In the genomic region with DNA sequence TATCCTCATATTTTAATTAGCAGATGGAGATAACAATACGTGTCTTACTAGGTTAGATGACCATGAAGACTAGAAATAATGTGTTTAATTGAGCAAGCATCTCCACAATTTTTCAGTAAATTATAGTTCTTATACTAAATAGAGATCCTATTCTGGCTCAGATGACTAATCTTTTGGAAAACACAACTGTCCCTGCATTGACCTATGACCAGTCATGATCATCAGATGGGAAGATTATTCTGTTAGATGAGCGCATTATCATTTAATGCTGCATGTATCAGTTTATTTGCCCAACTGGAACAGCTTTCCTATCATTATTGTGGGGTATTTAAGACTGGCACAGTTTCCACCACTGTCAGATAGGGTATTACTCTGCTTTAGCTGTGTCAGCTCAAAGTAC, we compare ENCODE assay signal across 21 cellular contexts.
DNase-seq lines count a peak whose midpoint lies in the region; ATAC-seq and TF ChIP-seq lines count a peak whose summit lies in the region.
"Had no signal": no experiment of that assay in that cellular context is flagged by ENCODE, and none has a peak within 500 bp of the region (broad histone marks: within the 10 kb centered on the region; RNA-seq: fewer than 3 reads in every experiment).

No MANE protein-coding gene starts in this region.

- in situ Hi-C loops in gastrocnemius medialis (cut with MboI; ENCODE audit: low sequenced_read_pairs in 4 of 4): loop anchor here in 3 of 4 donors (5.0 to 25.0 kb wide), 4 partner anchors 291 to 529 kb away; no protein-coding TSS in a partner anchor

- H3K4me1 ChIP-seq in SK-N-SH (ENCODE audit: control insufficient read depth in 1 of 2, insufficient read depth in 2 of 2, low read depth in 1 of 2, low read length in 1 of 2): no peaks in the 10 kb centered on the region; a peak in 1 of 4 replicates
- peaks cover 8% of the 10 kb centered on the region for H3K4me1 ChIP-seq in osteoblast (ENCODE audit: insufficient read depth, low read length)
- no peaks in the 10 kb centered on the region for H3K4me1 ChIP-seq in gastrocnemius medialis
- H3K4me1 ChIP-seq: A549 had no signal

- TF ChIP-seq EP300 in SK-N-SH (IDR thresholded peaks at IDR 0.05; ENCODE audit: borderline replicate concordance in 1 of 2, low read depth in 1 of 2, low read length in 1 of 2): peak in 1 of 2 experiments; percentile 12; a peak in 1 of 4 replicates

- no peaks in the 10 kb centered on the region for H3K9me2 ChIP-seq in SK-N-SH

- H4K20me1 ChIP-seq in SK-N-SH (ENCODE audit: insufficient read depth) (no peaks in the 10 kb centered on the region), osteoblast (ENCODE audit: insufficient read depth, low read length) (no peaks in the 10 kb centered on the region)

- H3K4me2 ChIP-seq in SK-N-SH: peak overlapping the region; percentile 45
- no peak overlapping the region for H3K4me2 ChIP-seq in osteoblast (ENCODE audit: insufficient read depth, low read length)
- H3K4me2 ChIP-seq: A549 had no signal

- H3K9me3 ChIP-seq in SK-N-SH (no peaks in the 10 kb centered on the region), osteoblast (ENCODE audit: low read depth, low read length) (no peaks in the 10 kb centered on the region), gastrocnemius medialis (no peaks in the 10 kb centered on the region)
- H3K9me3 ChIP-seq: A549 had no signal

- intact Hi-C loops in gastrocnemius medialis (cut with DNase I; ENCODE audit: low total_unique reads): no loop called here

- TF ChIP-seq CTCF in SK-N-SH (IDR thresholded peaks at IDR 0.05) (no peak), osteoblast (IDR thresholded peaks at IDR 0.05; ENCODE audit: extremely low read depth, low read depth, low read length) (no peak), gastrocnemius medialis (IDR thresholded peaks at IDR 0.05 in 4 of 5, conservative IDR thresholded peaks at IDR 0.05 in 1 of 5) (no peak)

- H3K27me3 ChIP-seq in SK-N-SH (ENCODE audit: insufficient read depth) (no peaks in the 10 kb centered on the region), osteoblast (ENCODE audit: insufficient read depth, low read length) (no peaks in the 10 kb centered on the region), gastrocnemius medialis (no peaks in the 10 kb centered on the region)

- H3F3A ChIP-seq in SK-N-SH (replicated peaks; ENCODE audit: insufficient read depth): peaks cover 21% of the 10 kb centered on the region

- H3K79me2 ChIP-seq in SK-N-SH (ENCODE audit: insufficient read depth) (no peaks in the 10 kb centered on the region), osteoblast (ENCODE audit: insufficient read depth, low read length) (no peaks in the 10 kb centered on the region)

- 44% methylated on average over 2 of the region's 2 CpGs for WGBS in SK-N-SH (ENCODE audit: low lambda C conversion rate)

- no peak overlapping the region for H2AFZ ChIP-seq in SK-N-SH (ENCODE audit: low read depth)
- H2AFZ ChIP-seq in osteoblast (ENCODE audit: low read length): no peak overlapping the region

- TF ChIP-seq POLR2A in gastrocnemius medialis (IDR thresholded peaks at IDR 0.05): no peak

- DNase-seq in SK-N-SH: no peak
- DNase-seq in M059J (ENCODE audit: low read depth): peak; percentile 40
- DNase-seq in osteoblast (ENCODE audit: insufficient read length, low spot score, missing footprints): peak; percentile 73
- no peak for DNase-seq in NCI-H1105 treated with DMSO at 0.1 percent for 48 hours (lab: John Stamatoyannopoulos, UW)
- no peak for DNase-seq in gastrocnemius medialis
- no peak for DNase-seq in NCI-H2171 (lab: John Stamatoyannopoulos, UW)
- DNase-seq: AML-193; CD4-positive, alpha-beta T cell; DMS153; DMS79 treated with DMSO at 0.1 percent for 48 hours; EL; GDM1; GOT3; H7; HFFc6; KG1 had no signal

- H3K36me3 ChIP-seq in SK-N-SH (replicated peaks in 1 of 2; ENCODE audit: control insufficient read depth in 1 of 2, insufficient read depth in 2 of 2, low read length in 1 of 2): no peaks in the 10 kb centered on the region
- H3K36me3 ChIP-seq in osteoblast (ENCODE audit: insufficient read depth, low read length): no peaks in the 10 kb centered on the region
- no peaks in the 10 kb centered on the region for H3K36me3 ChIP-seq in gastrocnemius medialis

- H3K4me3 ChIP-seq in SK-N-SH (ENCODE audit: low read depth in 2 of 2, low read length in 1 of 2): no peak overlapping the region
- H3K4me3 ChIP-seq in osteoblast (ENCODE audit: insufficient read depth, low read length): no peak overlapping the region
- no peak overlapping the region for H3K4me3 ChIP-seq in gastrocnemius medialis
- H3K4me3 ChIP-seq: A549 had no signal

- CTCF ChIA-PET in SK-N-SH (lab: Yijun Ruan, JAX): interaction anchor here (1.1 to 2.7 kb wide), 3 partner anchors 265 to 301 kb away, joined by 3 to 8 read pairs (median 4); no protein-coding TSS in a partner anchor

- POLR2A ChIA-PET in SK-N-SH (lab: Yijun Ruan, JAX): no interaction called here

- no peak for TF ChIP-seq RAD21 in SK-N-SH (IDR thresholded peaks at IDR 0.05; ENCODE audit: low read length)

- H3K9ac ChIP-seq in SK-N-SH: no peak overlapping the region

- ATAC-seq in SK-N-SH treated with all-trans-retinoic acid at 6 μM for 48 hours (no peak), gastrocnemius medialis (no peak)
- ATAC-seq: A549, HCT116 had no signal

- peak overlapping the region in 1 of 2 experiments; percentile 57; a peak in 1 of 4 replicates for H3K27ac ChIP-seq in SK-N-SH (ENCODE audit: low read depth in 2 of 2, low read length in 1 of 2)
- H3K27ac ChIP-seq in osteoblast (ENCODE audit: low read depth, low read length): no peak overlapping the region
- H3K27ac ChIP-seq in gastrocnemius medialis: no peak overlapping the region
- H3K27ac ChIP-seq: 22Rv1, A549, C4-2B had no signal

TF ChIP-seq in SK-N-SH, 30 proteins besides CTCF, POLR2A, EP300 and RAD21 (continues in another document):
- no peak for TF ChIP-seq GABPA (IDR thresholded peaks at IDR 0.05; ENCODE audit: low read depth)
- no peak for TF ChIP-seq FOXJ3 (CRISPR knock-in tag; IDR thresholded peaks at IDR 0.05)
- TF ChIP-seq, protein P1, sequence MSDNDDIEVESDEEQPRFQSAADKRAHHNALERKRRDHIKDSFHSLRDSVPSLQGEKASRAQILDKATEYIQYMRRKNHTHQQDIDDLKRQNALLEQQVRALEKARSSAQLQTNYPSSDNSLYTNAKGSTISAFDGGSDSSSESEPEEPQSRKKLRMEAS (IDR thresholded peaks at IDR 0.05; ENCODE audit: low read depth): no peak
- no peak for TF ChIP-seq YY1 (IDR thresholded peaks at IDR 0.05; ENCODE audit: low read depth)
- TF ChIP-seq, protein P2, sequence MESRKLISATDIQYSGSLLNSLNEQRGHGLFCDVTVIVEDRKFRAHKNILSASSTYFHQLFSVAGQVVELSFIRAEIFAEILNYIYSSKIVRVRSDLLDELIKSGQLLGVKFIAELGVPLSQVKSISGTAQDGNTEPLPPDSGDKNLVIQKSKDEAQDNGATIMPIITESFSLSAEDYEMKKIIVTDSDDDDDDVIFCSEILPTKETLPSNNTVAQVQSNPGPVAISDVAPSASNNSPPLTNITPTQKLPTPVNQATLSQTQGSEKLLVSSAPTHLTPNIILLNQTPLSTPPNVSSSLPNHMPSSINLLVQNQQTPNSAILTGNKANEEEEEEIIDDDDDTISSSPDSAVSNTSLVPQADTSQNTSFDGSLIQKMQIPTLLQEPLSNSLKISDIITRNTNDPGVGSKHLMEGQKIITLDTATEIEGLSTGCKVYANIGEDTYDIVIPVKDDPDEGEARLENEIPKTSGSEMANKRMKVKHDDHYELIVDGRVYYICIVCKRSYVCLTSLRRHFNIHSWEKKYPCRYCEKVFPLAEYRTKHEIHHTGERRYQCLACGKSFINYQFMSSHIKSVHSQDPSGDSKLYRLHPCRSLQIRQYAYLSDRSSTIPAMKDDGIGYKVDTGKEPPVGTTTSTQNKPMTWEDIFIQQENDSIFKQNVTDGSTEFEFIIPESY (IDR thresholded peaks at IDR 0.05; ENCODE audit: borderline replicate concordance, low read depth): no peak
- no peak for TF ChIP-seq NFIC (IDR thresholded peaks at IDR 0.05; ENCODE audit: borderline replicate concordance)

TF ChIP-seq in SK-N-SH treated with all-trans-retinoic acid at 6 μM for 48 hours, 23 proteins besides CTCF, POLR2A, EP300 and RAD21 (continues in another document):
- no peak for TF ChIP-seq RARB (CRISPR knock-in tag; IDR thresholded peaks at IDR 0.05)
- no peak for TF ChIP-seq ISL1 (CRISPR knock-in tag; IDR thresholded peaks at IDR 0.05)
- TF ChIP-seq ZNF70 (CRISPR knock-in tag; IDR thresholded peaks at IDR 0.05): no peak
- no peak for TF ChIP-seq ZFP3 (CRISPR knock-in tag; IDR thresholded peaks at IDR 0.05)
- no peak for TF ChIP-seq ZNF8 (CRISPR knock-in tag; IDR thresholded peaks at IDR 0.05)
- no peak for TF ChIP-seq PPARA (CRISPR knock-in tag; IDR thresholded peaks at IDR 0.05; ENCODE audit: borderline replicate concordance)
- TF ChIP-seq BACH2 (CRISPR knock-in tag; IDR thresholded peaks at IDR 0.05; ENCODE audit: borderline replicate concordance): no peak
- TF ChIP-seq SNAI2 (CRISPR knock-in tag; IDR thresholded peaks at IDR 0.05): no peak
- TF ChIP-seq TOX (CRISPR knock-in tag; IDR thresholded peaks at IDR 0.05; ENCODE audit: borderline replicate concordance): no peak
- TF ChIP-seq GLIS3 (CRISPR knock-in tag; IDR thresholded peaks at IDR 0.05): no peak
- no peak for TF ChIP-seq OSR1 (CRISPR knock-in tag; IDR thresholded peaks at IDR 0.05)
- TF ChIP-seq, protein P3, sequence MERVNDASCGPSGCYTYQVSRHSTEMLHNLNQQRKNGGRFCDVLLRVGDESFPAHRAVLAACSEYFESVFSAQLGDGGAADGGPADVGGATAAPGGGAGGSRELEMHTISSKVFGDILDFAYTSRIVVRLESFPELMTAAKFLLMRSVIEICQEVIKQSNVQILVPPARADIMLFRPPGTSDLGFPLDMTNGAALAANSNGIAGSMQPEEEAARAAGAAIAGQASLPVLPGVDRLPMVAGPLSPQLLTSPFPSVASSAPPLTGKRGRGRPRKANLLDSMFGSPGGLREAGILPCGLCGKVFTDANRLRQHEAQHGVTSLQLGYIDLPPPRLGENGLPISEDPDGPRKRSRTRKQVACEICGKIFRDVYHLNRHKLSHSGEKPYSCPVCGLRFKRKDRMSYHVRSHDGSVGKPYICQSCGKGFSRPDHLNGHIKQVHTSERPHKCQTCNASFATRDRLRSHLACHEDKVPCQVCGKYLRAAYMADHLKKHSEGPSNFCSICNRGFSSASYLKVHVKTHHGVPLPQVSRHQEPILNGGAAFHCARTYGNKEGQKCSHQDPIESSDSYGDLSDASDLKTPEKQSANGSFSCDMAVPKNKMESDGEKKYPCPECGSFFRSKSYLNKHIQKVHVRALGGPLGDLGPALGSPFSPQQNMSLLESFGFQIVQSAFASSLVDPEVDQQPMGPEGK (CRISPR knock-in tag; IDR thresholded peaks at IDR 0.05; ENCODE audit: borderline replicate concordance): no peak

Comparison
In these comparisons a context has a peak if more than half of its experiments do, and no peak if none do; other contexts are left out.
1. DNase-seq: peak in M059J (single experiment) and osteoblast (single experiment); none in SK-N-SH (single experiment), NCI-H1105 treated with DMSO at 0.1 percent for 48 hours (single experiment), gastrocnemius medialis (0 of 2) and NCI-H2171 (single experiment).